In genomic region chr11:38601371-38601770, GRCh38 we compare ENCODE assay signal across 4 cellular contexts.
DNase-seq lines count a peak whose midpoint lies in the region; ATAC-seq and TF ChIP-seq lines count a peak whose summit lies in the region.
"Not testable (repeated sequence)": the region's sequence is repeated elsewhere in the genome, so short reads cannot be mapped to it uniquely, and the experiment has no call there.

No MANE protein-coding gene starts in this region.

- CTCF ChIA-PET in mammary epithelial cell (lab: Charles Lee; ENCODE audit: low non-redundant PET) = not testable (repeated sequence)

- H3K36me3 ChIP-seq in mammary epithelial cell (ENCODE audit: insufficient read depth, low read length); endodermal cell (ENCODE audit: control insufficient read depth, insufficient read depth, low read length); neural progenitor cell: not testable (repeated sequence)

- intact Hi-C loops in mammary epithelial cell (cut with micrococcal nuclease) = not testable (repeated sequence)

- 5% methylated on average over 2 of the region's 2 CpGs for WGBS in mammary epithelial cell (ENCODE audit: low coverage, missing lambda C conversion rate)
- WGBS in endodermal cell (ENCODE audit: insufficient coverage in 1 of 2, insufficient read length in 1 of 2), 2 experiments = 79 to 100% methylated on average over 1 to 2 of the region's 2 CpGs

- H3K4me3 Mint-ChIP-seq in endodermal cell, neural progenitor cell: not testable (repeated sequence)

- not testable (repeated sequence) for H3K36me3 Mint-ChIP-seq in endodermal cell (ENCODE audit: low read depth); neural progenitor cell

- dilution Hi-C loops in mammary epithelial cell (cut with HindIII; ENCODE audit: low sequenced_read_pairs) = not testable (repeated sequence)

- not testable (repeated sequence) for H3K4me3 ChIP-seq in mammary epithelial cell (replicated peaks in 1 of 3; ENCODE audit: insufficient read depth in 1 of 3, low read depth in 2 of 3, low read length in 3 of 3); endodermal cell (ENCODE audit: low read length); neural progenitor cell

- peaks cover 14% of the 10 kb centered on the region for H3K4me1 Mint-ChIP-seq in endodermal cell
- H3K4me1 Mint-ChIP-seq in neural progenitor cell = peaks cover 29% of the 10 kb centered on the region

- H3K27ac Mint-ChIP-seq in endodermal cell (peak overlapping the region; percentile 35), neural progenitor cell (peak overlapping the region; percentile 50)

- H3K27me3 Mint-ChIP-seq in endodermal cell (ENCODE audit: insufficient read depth); neural progenitor cell (ENCODE audit: insufficient read depth, low read depth): not testable (repeated sequence)

- H3K79me2 ChIP-seq in mammary epithelial cell (ENCODE audit: insufficient read depth, low read length); neural progenitor cell (ENCODE audit: low read depth): not testable (repeated sequence)

- H3K27me3 ChIP-seq in mammary epithelial cell (ENCODE audit: insufficient read depth, low read length); endodermal cell (ENCODE audit: control insufficient read depth, insufficient read depth, low read length, poor library complexity, severe bottlenecking); foreskin keratinocyte; neural progenitor cell: not testable (repeated sequence)

- H2AFZ ChIP-seq in mammary epithelial cell (ENCODE audit: low read depth, low read length); neural progenitor cell (replicated peaks): not testable (repeated sequence)

- not testable (repeated sequence) for H3K4me2 ChIP-seq in mammary epithelial cell (ENCODE audit: insufficient read depth, low read depth, low read length); neural progenitor cell

- H3K9me3 ChIP-seq in mammary epithelial cell (replicated peaks; ENCODE audit: insufficient read depth, low read length); endodermal cell (ENCODE audit: control insufficient read depth, low read length); neural progenitor cell (ENCODE audit: low read depth): not testable (repeated sequence)

- H3K9ac ChIP-seq in mammary epithelial cell (ENCODE audit: insufficient read depth, low read length); endodermal cell (ENCODE audit: extremely low read depth, low read length, poor library complexity, severe bottlenecking); neural progenitor cell: not testable (repeated sequence)

- in situ Hi-C loops in mammary epithelial cell (cut with MboI; ENCODE audit: low sequenced_read_pairs in 2 of 2) = not testable (repeated sequence)

- not testable (repeated sequence) for TF ChIP-seq CTCF in mammary epithelial cell (conservative IDR thresholded peaks at IDR 0.05 in 1 of 2, IDR thresholded peaks at IDR 0.05 in 1 of 2; ENCODE audit: extremely low read depth in 1 of 2, insufficient read depth in 1 of 2, low read depth in 1 of 2, low read length in 2 of 2); endodermal cell (conservative IDR thresholded peaks at IDR 0.05); foreskin keratinocyte (conservative IDR thresholded peaks at IDR 0.05); neural progenitor cell (IDR thresholded peaks at IDR 0.05)

- not testable (repeated sequence) for H3K9me3 Mint-ChIP-seq in endodermal cell
- peaks cover 11% of the 10 kb centered on the region for H3K9me3 Mint-ChIP-seq in neural progenitor cell

- H3K27ac ChIP-seq in mammary epithelial cell (ENCODE audit: insufficient read depth, low read depth, low read length); endodermal cell (ENCODE audit: low read depth, low read length); foreskin keratinocyte; neural progenitor cell: not testable (repeated sequence)

- peak; percentile 66 for DNase-seq in mammary epithelial cell
- not testable (repeated sequence) for DNase-seq in endodermal cell; neural progenitor cell (ENCODE audit: low spot score)
- DNase-seq in foreskin keratinocyte = peak; percentile 72 to 81

- not testable (repeated sequence) for H3K4me1 ChIP-seq in mammary epithelial cell (ENCODE audit: insufficient read depth, low read length); endodermal cell (ENCODE audit: control insufficient read depth, insufficient read depth, low read length); foreskin keratinocyte
- peaks cover 12% of the 10 kb centered on the region for H3K4me1 ChIP-seq in neural progenitor cell

- not testable (repeated sequence) for H4K20me1 ChIP-seq in mammary epithelial cell (ENCODE audit: insufficient read depth, low read length); neural progenitor cell (ENCODE audit: low read depth)

- ATAC-seq in foreskin keratinocyte = not testable (repeated sequence)

- BruUV-seq in mammary epithelial cell (replicated peaks; lab: Mats Ljungman, UMichigan) = not testable (repeated sequence)

- H3F3A ChIP-seq in neural progenitor cell (ENCODE audit: low read depth) = not testable (repeated sequence)
